ENCODE assay signal across 8 cellular contexts in the genomic region with DNA sequence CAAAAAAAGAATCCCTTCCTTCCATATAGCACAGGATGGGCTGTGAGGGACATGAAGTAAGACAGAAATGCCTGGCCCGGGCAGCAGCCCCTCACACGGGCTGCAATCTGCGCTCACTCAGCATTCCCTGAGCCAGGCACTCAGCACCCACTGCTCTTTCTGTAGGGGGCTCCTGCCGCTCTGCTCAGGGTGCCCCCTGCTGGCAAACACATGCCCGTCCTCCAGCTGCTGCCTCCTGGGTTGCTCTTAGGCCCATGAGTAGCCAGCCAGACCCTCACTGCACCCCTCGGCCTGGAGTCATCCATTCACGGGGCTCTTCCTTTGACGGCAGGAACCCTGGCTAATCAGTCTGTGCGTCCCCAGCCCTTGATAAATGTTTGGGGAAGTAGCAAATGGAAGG. TPM values are rescaled to one million over a fixed set of nuclear protein-coding genes. Genes with fewer than 3 reads are reported as not detected.
A peak's percentile ranks its signal among the peaks of the same experiment; 100 is the strongest.
DNase-seq lines count a peak whose midpoint lies in the region; ATAC-seq, FAIRE-seq and TF ChIP-seq lines count a peak whose summit lies in the region.

No MANE protein-coding gene starts in this region.

- no peaks in the 10 kb centered on the region for H3K27me3 Mint-ChIP-seq in CD4-positive, CD25-positive, alpha-beta regulatory T cell

- H3K27ac ChIP-seq in CD4-positive, CD25-positive, alpha-beta regulatory T cell (ENCODE audit: insufficient read depth, low read length, poor library complexity, severe bottlenecking), result no peak overlapping the region
- H3K27ac ChIP-seq in HL-60 (replicated peaks) (peak overlapping the region; percentile 57), psoas muscle (no peak overlapping the region)

- FAIRE-seq in H54 (lab: Jason Lieb, UNC), result no peak

- peaks cover 31% of the 10 kb centered on the region for H3K36me3 ChIP-seq in CD4-positive, CD25-positive, alpha-beta regulatory T cell (ENCODE audit: control insufficient read depth, insufficient read depth, low read length)
- peaks cover 0 to 100% of the 10 kb centered on the region in 2 donors for H3K36me3 ChIP-seq in psoas muscle (ENCODE audit: insufficient read depth in 1 of 2, low read depth in 1 of 2)

- WGBS in psoas muscle, 3 donors, result 47 to 56% (median 55%) methylated on average over 9 of the region's 9 CpGs

- peak overlapping the region in 1 of 4 donors; percentile 66 for H3K4me3 Mint-ChIP-seq in CD4-positive, CD25-positive, alpha-beta regulatory T cell

- ATAC-seq in CD4-positive, CD25-positive, alpha-beta regulatory T cell (ENCODE audit: low read depth in 2 of 2), result peak; percentile 48 to 59
- ATAC-seq in psoas muscle (peak in 3 of 4 donors; percentile 46 to 64 (median 48)), HG02938 (IDR thresholded peaks at IDR 0.05; ENCODE audit: unreplicated experiment) (no peak)

- H3K36me3 Mint-ChIP-seq in CD4-positive, CD25-positive, alpha-beta regulatory T cell, result peaks cover 21% of the 10 kb centered on the region

- no peaks in the 10 kb centered on the region for H3K27me3 ChIP-seq in CD4-positive, CD25-positive, alpha-beta regulatory T cell (ENCODE audit: control insufficient read depth, insufficient read depth, low read length)
- no peaks in the 10 kb centered on the region for H3K27me3 ChIP-seq in HL-60 (ENCODE audit: insufficient read depth, poor library complexity, severe bottlenecking)
- H3K27me3 ChIP-seq in psoas muscle (ENCODE audit: insufficient read depth in 3 of 3, low read length in 2 of 3), result no peaks in the 10 kb centered on the region

- no peaks in the 10 kb centered on the region for H3K9me3 Mint-ChIP-seq in CD4-positive, CD25-positive, alpha-beta regulatory T cell

- DNase-seq in CD4-positive, CD25-positive, alpha-beta regulatory T cell, result peak; percentile 13 to 56 (median 32)
- DNase-seq in HL-60 (ENCODE audit: low read depth in 1 of 2, low spot score in 1 of 2) (no peak), fibroblast of pulmonary artery (ENCODE audit: low read depth) (peak; percentile 55), psoas muscle (no peak), H54 (ENCODE audit: insufficient read length, low spot score) (no peak), cerebellum (ENCODE audit: low spot score) (no peak)
- DNase-seq in activated CD4-positive, alpha-beta T cell treated with anti-CD3 and anti-CD28 coated beads, Interleukin-2, amount 50 U/mL, for 48 hours, result peak; percentile 29 to 33

- H3K4me3 ChIP-seq in CD4-positive, CD25-positive, alpha-beta regulatory T cell (ENCODE audit: low read depth, low read length), result no peak overlapping the region
- H3K4me3 ChIP-seq in HL-60 (replicated peaks; ENCODE audit: insufficient read depth, low read length) (no peak overlapping the region), fibroblast of pulmonary artery (replicated peaks; ENCODE audit: low read depth, low read length) (no peak overlapping the region), psoas muscle (no peak overlapping the region)

- TF ChIP-seq POLR2A in H54 (IDR thresholded peaks at IDR 0.05; ENCODE audit: low read depth, low read length), result no peak

- intact Hi-C loops in psoas muscle (cut with DNase I), result no loop called here

- peaks cover 0 to 17% (median 9%) of the 10 kb centered on the region in 4 donors for H3K4me1 Mint-ChIP-seq in CD4-positive, CD25-positive, alpha-beta regulatory T cell

- TF ChIP-seq CTCF in HL-60 (IDR thresholded peaks at IDR 0.05; ENCODE audit: insufficient read depth, low read length) (peak; percentile 61), fibroblast of pulmonary artery (IDR thresholded peaks at IDR 0.05; ENCODE audit: low read length, missing control alignments) (peak; percentile 79), psoas muscle (IDR thresholded peaks at IDR 0.05) (peak; percentile 30)

- peak overlapping the region in 1 of 3 donors; percentile 73 for H3K27ac Mint-ChIP-seq in CD4-positive, CD25-positive, alpha-beta regulatory T cell

- no peaks in the 10 kb centered on the region for H3K9me3 ChIP-seq in CD4-positive, CD25-positive, alpha-beta regulatory T cell (ENCODE audit: control insufficient read depth in 2 of 2, low read length in 2 of 2)
- H3K9me3 ChIP-seq in psoas muscle, result no peaks in the 10 kb centered on the region

- H3K4me1 ChIP-seq in CD4-positive, CD25-positive, alpha-beta regulatory T cell (ENCODE audit: control insufficient read depth, insufficient read depth, low read length, poor library complexity, severe bottlenecking), result no peaks in the 10 kb centered on the region
- H3K4me1 ChIP-seq in psoas muscle, result peaks cover 6% of the 10 kb centered on the region

RNA-seq across cellular contexts. Expression of a gene that starts 6.9 kb away (rescaled TPM):
- total RNA-seq in CD4-positive, CD25-positive, alpha-beta regulatory T cell, result 6.5 TPM
- 1 to 10 TPM; 5.4 to 9.8 (median 8.4) TPM for polyA plus RNA-seq in CD4-positive, CD25-positive, alpha-beta regulatory T cell
- total RNA-seq in psoas muscle (10 to 100 TPM; 14.8 to 21.7 (median 16.9) TPM), cerebellum (16.9 TPM)
- 10 to 100 TPM; 21.9 to 33.4 (median 23.4) TPM for polyA plus RNA-seq in psoas muscle

RNA-seq across cellular contexts. Expression of a gene that starts 15.1 kb away (rescaled TPM):
- total RNA-seq in CD4-positive, CD25-positive, alpha-beta regulatory T cell, result 79.9 TPM
- polyA plus RNA-seq in CD4-positive, CD25-positive, alpha-beta regulatory T cell, result 100 to 1,000 TPM; 332 to 603 (median 474) TPM
- total RNA-seq in psoas muscle, result 10 to 100 TPM; 35.8 to 69.9 (median 59.5) TPM
- polyA plus RNA-seq in psoas muscle, result 100 to 1,000 TPM in 2 of 3 donors, 10 to 100 TPM in 1; 74.8 to 148 (median 101) TPM
- 18.4 TPM for total RNA-seq in cerebellum

RNA-seq across cellular contexts. Expression of a gene that starts 25.7 kb away (rescaled TPM):
- total RNA-seq in CD4-positive, CD25-positive, alpha-beta regulatory T cell, result 1.7 TPM
- polyA plus RNA-seq in CD4-positive, CD25-positive, alpha-beta regulatory T cell, result 1 to 10 TPM; 4.7 to 10.0 (median 7.5) TPM
- total RNA-seq in psoas muscle, result not detected
- polyA plus RNA-seq in psoas muscle, result not detected
- total RNA-seq in cerebellum, result 0.91 TPM

RNA-seq across cellular contexts. Expression of a gene that starts 47.1 kb away (rescaled TPM):
- 4.2 TPM for total RNA-seq in CD4-positive, CD25-positive, alpha-beta regulatory T cell
- 1 to 10 TPM; 7.5 to 8.1 (median 7.9) TPM for polyA plus RNA-seq in CD4-positive, CD25-positive, alpha-beta regulatory T cell
- total RNA-seq in psoas muscle, result 1 to 10 TPM; 1.2 to 3.0 (median 2.0) TPM
- polyA plus RNA-seq in psoas muscle, result 1 to 10 TPM; 1.9 to 4.9 (median 3.8) TPM
- 26.4 TPM for total RNA-seq in cerebellum

RNA-seq across cellular contexts. Expression of a gene that starts 50.7 kb away (rescaled TPM):
- 14.1 TPM for total RNA-seq in CD4-positive, CD25-positive, alpha-beta regulatory T cell
- polyA plus RNA-seq in CD4-positive, CD25-positive, alpha-beta regulatory T cell, result 10 to 100 TPM; 20.8 to 23.7 (median 21.8) TPM
- total RNA-seq in psoas muscle, result 10 to 100 TPM; 12.3 to 15.1 (median 13.5) TPM
- polyA plus RNA-seq in psoas muscle, result 10 to 100 TPM in 2 of 3 donors, 1 to 10 TPM in 1; 9.9 to 20.7 (median 17.5) TPM
- total RNA-seq in cerebellum, result 17.7 TPM

Comparison
In these comparisons a context has a peak if more than half of its experiments do, and no peak if none do; other contexts are left out.
1. DNase-seq: peak in CD4-positive, CD25-positive, alpha-beta regulatory T cell (3 of 3), activated CD4-positive, alpha-beta T cell treated with anti-CD3 and anti-CD28 coated beads, Interleukin-2, amount 50 U/mL, for 48 hours (2 of 2) and fibroblast of pulmonary artery (single experiment); none in HL-60 (0 of 2), psoas muscle (0 of 2), H54 (single experiment) and cerebellum (single experiment).
2. Peak in every context shown above with its lines, with median percentiles within 50 percentile points of each other: CTCF ChIP-seq.